Comparison of ENCODE assay signal across 8 cellular contexts in the genomic region with DNA sequence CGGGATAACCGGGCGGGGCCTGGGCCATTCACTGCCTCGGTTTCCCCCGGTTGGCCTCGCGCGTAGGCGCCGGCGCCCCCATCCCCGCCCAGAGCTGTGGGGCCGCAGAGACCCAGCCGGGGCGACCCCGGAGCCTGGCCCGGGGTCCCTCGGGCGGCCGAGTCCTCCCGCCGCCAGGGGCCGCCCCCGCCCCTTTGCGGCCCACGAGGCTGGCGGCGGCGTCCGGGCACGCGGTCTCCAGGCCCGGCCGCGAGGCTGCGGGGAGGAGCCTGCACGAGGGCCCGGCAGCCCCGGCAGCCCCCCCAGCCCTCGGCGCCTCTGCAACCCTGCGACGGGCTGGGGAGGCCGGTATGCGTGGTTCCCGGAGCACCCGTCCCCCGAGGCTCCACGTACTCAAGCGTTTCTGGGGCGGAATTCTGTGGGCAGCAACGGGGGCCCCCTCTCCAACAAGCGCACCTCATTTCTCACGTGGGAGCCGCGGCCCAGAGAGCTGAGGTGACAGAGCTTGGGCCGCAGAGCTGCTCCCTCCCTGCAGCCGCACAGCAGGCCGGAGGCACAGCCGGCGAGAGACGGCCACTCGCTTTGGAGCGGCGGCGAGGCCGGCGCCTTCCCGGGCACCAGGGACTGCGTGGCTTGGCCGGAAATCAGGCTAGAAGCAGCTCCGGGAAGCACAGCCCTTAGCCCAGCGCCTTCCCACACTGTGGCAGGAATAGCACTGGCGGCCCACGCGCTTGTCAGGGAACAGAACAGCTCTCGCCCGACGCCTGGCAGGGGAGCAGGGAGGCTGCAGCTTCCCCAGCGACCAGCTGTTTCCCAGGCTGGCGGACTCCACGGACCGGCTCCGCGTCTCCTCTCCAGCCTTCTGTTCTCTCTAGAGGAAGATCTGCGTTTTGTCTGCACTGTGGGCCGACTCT. TPM values are rescaled to one million over a fixed set of nuclear protein-coding genes. Genes with fewer than 3 reads are reported as not detected.
DNase-seq lines count a peak whose midpoint lies in the region; ATAC-seq and TF ChIP-seq lines count a peak whose summit lies in the region.

No MANE protein-coding gene starts in this region.

- H3K4me3 ChIP-seq in BJ (ENCODE audit: low read depth, low read length) (peak overlapping the region; percentile 46), HAP-1 (peak overlapping the region; percentile 26)

- H3K27me3 ChIP-seq in BJ (ENCODE audit: control insufficient read depth, insufficient read depth, low read length) = no peaks in the 10 kb centered on the region
- H3K27me3 ChIP-seq in HAP-1 (ENCODE audit: low read depth) = no peaks in the 10 kb centered on the region

- H3K9me3 ChIP-seq in HAP-1 = no peaks in the 10 kb centered on the region

- no peak for DNase-seq in BJ (ENCODE audit: low read depth)
- peak in 1 of 2 experiments; percentile 35 for DNase-seq in HAP-1 (ENCODE audit: low spot score in 2 of 2)
- peak; percentile 69 for DNase-seq in SK-N-DZ (ENCODE audit: low spot score)
- DNase-seq in amniotic epithelial cell (ENCODE audit: low read depth) = peak; percentile 49
- DNase-seq in hippocampal formation (lab: John Stamatoyannopoulos, UW) = peak; percentile 35 to 43
- DNase-seq in retina = peak; percentile 86
- DNase-seq in SHP77 treated with DMSO at 0.1 percent for 48 hours (lab: John Stamatoyannopoulos, UW) = no peak

- peaks cover 2% of the 10 kb centered on the region for H3K36me3 ChIP-seq in BJ (ENCODE audit: control insufficient read depth, insufficient read depth, low read length)
- peaks cover 15% of the 10 kb centered on the region for H3K36me3 ChIP-seq in HAP-1 (replicated peaks)

- TF ChIP-seq CTCF in BJ (IDR thresholded peaks at IDR 0.05; ENCODE audit: insufficient read depth, low read depth, low read length) = no peak

- CTCF ChIA-PET in BJ (lab: Yijun Ruan, JAX) = interaction anchor here (1.3 kb wide), 1 partner anchor 10 kb away, joined by 4 read pairs; no protein-coding TSS in a partner anchor

- in situ Hi-C loops in HAP-1 (cut with MboI; ENCODE audit: low sequenced_read_pairs) = no loop called here

- POLR2A ChIA-PET in BJ (lab: Charles Lee) = no interaction called here

- no peak for ATAC-seq in GM21360 (IDR thresholded peaks at IDR 0.05; ENCODE audit: unreplicated experiment)

- H3K4me1 ChIP-seq in HAP-1 = no peaks in the 10 kb centered on the region

RNA-seq across cellular contexts. Expression of a gene that starts 0.9 kb away (rescaled TPM):
- 7.9 and 13.8 TPM in 2 replicates for polyA plus RNA-seq in BJ (2011; rRNA removed)
- 2.2 and 2.8 TPM in 2 replicates for polyA minus RNA-seq in BJ (2011; rRNA and poly(A)+ RNA removed)
- 134 and 169 TPM in 2 replicates for polyA plus RNA-seq in SK-N-DZ (2014; cell fraction: cytosol; rRNA removed)
- 828 and 858 TPM in 2 replicates for polyA plus RNA-seq in SK-N-DZ (2014; cell fraction: nucleus; rRNA removed)

RNA-seq across cellular contexts. Expression of a gene that starts 40.8 kb away (rescaled TPM):
- 21.0 and 30.9 TPM in 2 replicates for polyA plus RNA-seq in BJ (2011; rRNA removed)
- polyA minus RNA-seq in BJ (2011; rRNA and poly(A)+ RNA removed) = 13.0 and 14.6 TPM in 2 replicates
- polyA plus RNA-seq in SK-N-DZ (2014; cell fraction: cytosol; rRNA removed) = 26.3 and 42.8 TPM in 2 replicates
- polyA plus RNA-seq in SK-N-DZ (2014; cell fraction: nucleus; rRNA removed) = 70.6 and 89.1 TPM in 2 replicates

Comparison
In these comparisons a context has a peak if more than half of its experiments do, and no peak if none do; other contexts are left out.
1. DNase-seq: peak in SK-N-DZ (single experiment), amniotic epithelial cell (single experiment), hippocampal formation (2 of 2) and retina (single experiment); none in BJ (single experiment) and SHP77 treated with DMSO at 0.1 percent for 48 hours (single experiment).